17 cellular contexts compared by ENCODE assay signal in the genomic region with DNA sequence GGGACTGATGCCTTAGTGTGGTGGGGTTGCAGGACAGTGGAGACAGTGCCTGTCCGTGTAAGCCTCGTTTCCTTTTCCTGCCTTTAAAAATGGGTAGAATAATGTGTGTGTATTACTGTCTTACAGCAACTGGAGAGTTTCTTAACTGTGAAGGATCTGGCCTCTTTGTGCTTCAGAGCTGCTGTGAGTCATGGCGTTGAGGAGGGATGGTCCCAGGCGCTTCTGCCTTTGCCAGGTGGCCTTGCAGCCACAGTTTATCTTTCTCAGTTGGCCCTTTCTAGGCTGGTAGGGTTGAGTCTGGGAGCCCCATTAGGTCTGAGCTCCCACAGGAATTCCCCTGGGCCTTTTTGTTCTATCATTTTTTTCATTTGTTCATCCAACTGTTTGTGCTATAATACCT. TPM values are rescaled to one million over a fixed set of nuclear protein-coding genes. Genes with fewer than 3 reads are reported as not detected.
DNase-seq lines count a peak whose midpoint lies in the region; ATAC-seq and TF ChIP-seq lines count a peak whose summit lies in the region.
"Had no signal": no experiment of that assay in that cellular context is flagged by ENCODE, and none has a peak within 500 bp of the region (broad histone marks: within the 10 kb centered on the region; RNA-seq: fewer than 3 reads in every experiment).

No MANE protein-coding gene starts in this region.

- intact Hi-C loops in activated CD8-positive, alpha-beta T cell treated with anti-CD3 and anti-CD28 coated beads for 36 hours (cut with micrococcal nuclease), result no loop called here

- peaks cover 4% of the 10 kb centered on the region for H3K36me3 Mint-ChIP-seq in activated naive CD4-positive, alpha-beta T cell treated with anti-CD3 and anti-CD28 coated beads, Interleukin-2, amount 50 U/mL, for 24 hours
- peaks cover 7% of the 10 kb centered on the region for H3K36me3 Mint-ChIP-seq in activated CD8-positive, alpha-beta T cell treated with anti-CD3 and anti-CD28 coated beads for 36 hours (ENCODE audit: low read depth)
- peaks cover 12% of the 10 kb centered on the region for H3K36me3 Mint-ChIP-seq in activated naive CD8-positive, alpha-beta T cell treated with anti-CD3 and anti-CD28 coated beads, Interleukin-2, amount 50 U/mL, for 24 hours (ENCODE audit: low read depth)
- peaks cover 2% of the 10 kb centered on the region for H3K36me3 Mint-ChIP-seq in progenitor cell of endocrine pancreas (ENCODE audit: insufficient read depth)

- no peak overlapping the region for H3K4me3 Mint-ChIP-seq in activated naive CD4-positive, alpha-beta T cell treated with anti-CD3 and anti-CD28 coated beads, Interleukin-2, amount 50 U/mL, for 24 hours
- H3K4me3 Mint-ChIP-seq in activated CD8-positive, alpha-beta T cell treated with anti-CD3 and anti-CD28 coated beads for 36 hours, result no peak overlapping the region
- no peak overlapping the region for H3K4me3 Mint-ChIP-seq in activated naive CD8-positive, alpha-beta T cell treated with anti-CD3 and anti-CD28 coated beads, Interleukin-2, amount 50 U/mL, for 24 hours
- no peak overlapping the region for H3K4me3 Mint-ChIP-seq in progenitor cell of endocrine pancreas (ENCODE audit: low read depth)
- H3K4me3 Mint-ChIP-seq: B cell; CD4-positive, alpha-beta T cell; HFFc6 had no signal

- CTCF ChIA-PET in activated CD8-positive, alpha-beta T cell treated with anti-CD3 and anti-CD28 coated beads for 36 hours (lab: Charles Lee), result interaction anchor here (1.3 kb wide), 1 partner anchor 11 kb away, joined by 5 read pairs; the partner anchor contains the start of gene SMYD5

- ATAC-seq in activated CD8-positive, alpha-beta T cell treated with anti-CD3 and anti-CD28 coated beads for 36 hours, result no peak
- ATAC-seq in activated naive CD8-positive, alpha-beta T cell treated with anti-CD3 and anti-CD28 coated beads, Interleukin-2, amount 50 U/mL, for 24 hours, result no peak
- no peak for ATAC-seq in HG02885 (IDR thresholded peaks at IDR 0.05; ENCODE audit: poor library complexity, unreplicated experiment)

- no peaks in the 10 kb centered on the region for H3K27me3 Mint-ChIP-seq in activated naive CD4-positive, alpha-beta T cell treated with anti-CD3 and anti-CD28 coated beads, Interleukin-2, amount 50 U/mL, for 24 hours
- no peaks in the 10 kb centered on the region for H3K27me3 Mint-ChIP-seq in activated CD8-positive, alpha-beta T cell treated with anti-CD3 and anti-CD28 coated beads for 36 hours
- no peaks in the 10 kb centered on the region for H3K27me3 Mint-ChIP-seq in activated naive CD8-positive, alpha-beta T cell treated with anti-CD3 and anti-CD28 coated beads, Interleukin-2, amount 50 U/mL, for 24 hours
- H3K27me3 Mint-ChIP-seq in progenitor cell of endocrine pancreas, result no peaks in the 10 kb centered on the region
- H3K27me3 Mint-ChIP-seq: B cell; CD4-positive, alpha-beta T cell had no signal

- peak overlapping the region; percentile 67 for H3K27ac Mint-ChIP-seq in activated naive CD4-positive, alpha-beta T cell treated with anti-CD3 and anti-CD28 coated beads, Interleukin-2, amount 50 U/mL, for 24 hours
- peak overlapping the region; percentile 52 for H3K27ac Mint-ChIP-seq in activated CD8-positive, alpha-beta T cell treated with anti-CD3 and anti-CD28 coated beads for 36 hours
- H3K27ac Mint-ChIP-seq in activated naive CD8-positive, alpha-beta T cell treated with anti-CD3 and anti-CD28 coated beads, Interleukin-2, amount 50 U/mL, for 24 hours, result peak overlapping the region; percentile 32
- H3K27ac Mint-ChIP-seq in progenitor cell of endocrine pancreas, result peak overlapping the region; percentile 49
- H3K27ac Mint-ChIP-seq: B cell; CD4-positive, alpha-beta T cell; HFFc6 had no signal

- no peaks in the 10 kb centered on the region for H3K9me3 Mint-ChIP-seq in activated naive CD4-positive, alpha-beta T cell treated with anti-CD3 and anti-CD28 coated beads, Interleukin-2, amount 50 U/mL, for 24 hours
- no peaks in the 10 kb centered on the region for H3K9me3 Mint-ChIP-seq in activated CD8-positive, alpha-beta T cell treated with anti-CD3 and anti-CD28 coated beads for 36 hours
- no peaks in the 10 kb centered on the region for H3K9me3 Mint-ChIP-seq in activated naive CD8-positive, alpha-beta T cell treated with anti-CD3 and anti-CD28 coated beads, Interleukin-2, amount 50 U/mL, for 24 hours
- H3K9me3 Mint-ChIP-seq in progenitor cell of endocrine pancreas (ENCODE audit: low read depth), result no peaks in the 10 kb centered on the region
- H3K9me3 Mint-ChIP-seq: CD4-positive, alpha-beta T cell; HFFc6 had no signal

- POLR2A ChIA-PET in activated CD8-positive, alpha-beta T cell treated with anti-CD3 and anti-CD28 coated beads for 36 hours (lab: Charles Lee), result interaction anchor here (1.5 to 11.0 kb wide), 2 partner anchors 10 to 16 kb away, joined by 3 to 108 read pairs; partner anchors contain the start of genes CCT7 and PRADC1

- no peaks in the 10 kb centered on the region for H3K4me1 Mint-ChIP-seq in activated naive CD4-positive, alpha-beta T cell treated with anti-CD3 and anti-CD28 coated beads, Interleukin-2, amount 50 U/mL, for 24 hours
- H3K4me1 Mint-ChIP-seq in activated CD8-positive, alpha-beta T cell treated with anti-CD3 and anti-CD28 coated beads for 36 hours (ENCODE audit: low read depth), result peaks cover 7% of the 10 kb centered on the region
- peaks cover 5% of the 10 kb centered on the region for H3K4me1 Mint-ChIP-seq in activated naive CD8-positive, alpha-beta T cell treated with anti-CD3 and anti-CD28 coated beads, Interleukin-2, amount 50 U/mL, for 24 hours
- H3K4me1 Mint-ChIP-seq in progenitor cell of endocrine pancreas (ENCODE audit: low read depth), result no peaks in the 10 kb centered on the region
- H3K4me1 Mint-ChIP-seq: B cell had no signal

- no peak for TF ChIP-seq CTCF in activated CD8-positive, alpha-beta T cell treated with anti-CD3 and anti-CD28 coated beads for 36 hours (IDR thresholded peaks at IDR 0.05)
- no peak for TF ChIP-seq CTCF in progenitor cell of endocrine pancreas (IDR thresholded peaks at IDR 0.05; ENCODE audit: unreplicated experiment)

- DNase-seq in activated naive CD4-positive, alpha-beta T cell treated with anti-CD3 and anti-CD28 coated beads, Interleukin-2, amount 50 U/mL, for 16 hours, result no peak
- no peak for DNase-seq in activated CD8-positive, alpha-beta T cell treated with anti-CD3 and anti-CD28 coated beads for 36 hours
- DNase-seq in activated naive CD8-positive, alpha-beta T cell treated with anti-CD3 and anti-CD28 coated beads, Interleukin-2, amount 50 U/mL, for 24 hours, result no peak
- DNase-seq in progenitor cell of endocrine pancreas (ENCODE audit: low spot score, unreplicated experiment), result no peak
- no peak for DNase-seq in NK-92 treated with Interleukin-12 subunit alpha and Interleukin-12 subunit beta, amount 100 ng/mL, for 24 hours (lab: John Stamatoyannopoulos, UW)
- DNase-seq: C1 segment of cervical spinal cord; Calu3; CD4-positive, alpha-beta T cell; DMS 273 treated with DMSO at 0.1 percent for 48 hours; HCEC 1CT; HFFc6 had no signal

RNA-seq across cellular contexts. Expression of gene PRADC1, which starts 9.2 kb away (rescaled TPM):
- total RNA-seq in activated CD8-positive, alpha-beta T cell treated with anti-CD3 and anti-CD28 coated beads for 36 hours, result 10 to 100 TPM; 12.4 to 16.2 TPM
- 9.8 and 10.2 TPM in 2 replicates for total RNA-seq in progenitor cell of endocrine pancreas

RNA-seq across cellular contexts. Expression of gene SMYD5, which starts 9.8 kb away (rescaled TPM):
- 10 to 100 TPM; 39.6 to 48.6 TPM for total RNA-seq in activated CD8-positive, alpha-beta T cell treated with anti-CD3 and anti-CD28 coated beads for 36 hours
- total RNA-seq in progenitor cell of endocrine pancreas, result 30.2 and 32.7 TPM in 2 replicates

RNA-seq across cellular contexts. Expression of gene CCT7, which starts 10.3 kb away (rescaled TPM):
- total RNA-seq in activated CD8-positive, alpha-beta T cell treated with anti-CD3 and anti-CD28 coated beads for 36 hours, result 100 to 1,000 TPM; 628 to 660 TPM
- total RNA-seq in progenitor cell of endocrine pancreas, result 249 and 256 TPM in 2 replicates

RNA-seq across cellular contexts. Expression of gene NOTO, which starts 21.4 kb away (rescaled TPM):
- total RNA-seq in activated CD8-positive, alpha-beta T cell treated with anti-CD3 and anti-CD28 coated beads for 36 hours, result not detected
- not detected in 2 replicates for total RNA-seq in progenitor cell of endocrine pancreas
- total RNA-seq: B cell; Calu3; CD4-positive, alpha-beta T cell; Daoy; H4; HFFc6; HT-29 had no signal
